ENCODE assay signal across 8 cellular contexts in genomic region chr16:48788475-48788874, GRCh38.
"Had no signal": no experiment of that assay in that cellular context is flagged by ENCODE, and none has a peak within 500 bp of the region (broad histone marks: within the 10 kb centered on the region; RNA-seq: fewer than 3 reads in every experiment).

No MANE protein-coding gene starts in this region.

- H3K4me3 ChIP-seq: GM12878 had no signal

- FAIRE-seq: G401.6, GM12878, GM12891, GM12892, GM18507, GM19239 had no signal

- ATAC-seq: GM12878 had no signal

- DNase-seq: GDM1, GF-D8 had no signal
